7 cellular contexts compared by ENCODE assay signal in the genomic region with DNA sequence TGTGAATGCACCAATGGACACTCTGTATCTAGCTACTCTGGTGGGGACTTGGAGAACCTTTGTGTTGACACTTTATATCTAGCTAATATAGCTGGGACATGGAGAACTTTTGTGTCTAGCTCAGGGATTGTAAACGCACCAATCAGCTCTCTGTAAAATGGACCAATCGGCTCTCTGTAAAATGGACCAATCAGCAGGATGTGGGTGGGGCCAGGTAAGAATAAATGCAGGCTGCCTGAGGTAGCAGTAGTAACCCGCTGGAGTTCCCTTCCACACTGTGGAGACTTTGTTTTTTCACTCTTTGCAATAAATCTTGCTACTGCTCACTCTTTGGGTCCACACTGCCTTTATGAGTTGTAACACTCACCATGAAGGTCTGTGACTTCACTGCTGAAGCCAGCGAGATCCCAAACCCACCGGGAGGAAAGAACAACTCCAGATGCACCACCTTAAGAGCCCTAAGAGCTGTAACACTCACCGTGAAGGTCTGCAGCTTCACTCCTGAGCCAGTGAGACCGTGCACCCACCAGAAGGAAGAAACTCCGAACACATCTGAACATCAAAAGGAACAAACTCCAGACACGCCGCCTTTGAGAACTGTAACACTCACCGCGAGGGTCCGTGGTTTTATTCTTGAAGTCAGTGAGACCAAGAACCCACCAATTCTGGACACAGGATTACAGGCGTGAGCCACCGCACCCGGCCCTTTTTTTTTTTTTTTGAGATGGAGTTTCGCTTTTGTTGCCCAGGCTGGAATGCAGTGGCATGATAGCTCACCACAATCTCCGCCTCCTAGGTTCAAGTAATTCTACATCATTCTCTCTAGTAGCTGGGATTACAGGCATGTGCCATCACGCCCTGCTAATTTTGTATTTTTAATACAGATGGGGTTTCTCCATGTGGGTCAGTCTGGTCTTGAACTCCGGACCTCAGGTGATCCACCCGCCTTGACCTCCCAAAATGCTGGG. TPM values are rescaled to one million over a fixed set of nuclear protein-coding genes. Genes with fewer than 3 reads are reported as not detected.
A peak's percentile ranks its signal among the peaks of the same experiment; 100 is the strongest.
DNase-seq lines count a peak whose midpoint lies in the region; ATAC-seq, FAIRE-seq and TF ChIP-seq lines count a peak whose summit lies in the region.
"Not testable (repeated sequence)": the region's sequence is repeated elsewhere in the genome, so short reads cannot be mapped to it uniquely, and the experiment has no call there.

No MANE protein-coding gene starts in this region.

- BruUV-seq in PC-9 (replicated peaks; lab: Mats Ljungman, UMichigan) = TSS peak; percentile 4
- BruUV-seq in HepG2 (replicated peaks; lab: Mats Ljungman, UMichigan) = not testable (repeated sequence)

- ATAC-seq in WTC11, HepG2: not testable (repeated sequence)

- peak; percentile 49 for DNase-seq in HT1080 (ENCODE audit: low read depth)
- DNase-seq in PC-9; WTC11 (ENCODE audit: low spot score); HepG2 (ENCODE audit: low spot score); osteocyte (ENCODE audit: extremely low spot score, unreplicated experiment): not testable (repeated sequence)
- peak; percentile 18 for DNase-seq in activated naive CD4-positive, alpha-beta T cell treated with Interleukin-2 at 50 U/mL for 16 hours
- peak; percentile 73 for DNase-seq in bronchial epithelial cell (ENCODE audit: low read depth)

- TF ChIP-seq RAD21 in HepG2 (CRISPR knock-in tag; IDR thresholded peaks at IDR 0.05) = not testable (repeated sequence)

- H3K4me1 Mint-ChIP-seq in WTC11 = peaks cover 31% of the 10 kb centered on the region
- H3K4me1 Mint-ChIP-seq in osteocyte (ENCODE audit: unreplicated experiment) = peaks cover 61% of the 10 kb centered on the region

- not testable (repeated sequence) for H3K9ac ChIP-seq in HepG2 (ENCODE audit: insufficient read depth, low read depth, low read length)

- POLR2A ChIA-PET in PC-9 (lab: Charles Lee; ENCODE audit: unreplicated experiment) (interaction anchor here (0.6 kb wide), 1 partner anchor 23 kb away, joined by 3 read pairs; a partner anchor contains a TSS), WTC11 (lab: Charles Lee) (interaction anchor here (0.6 kb wide), 2 partner anchors 13 to 324 kb away, joined by 4 to 5 read pairs; no protein-coding TSS in a partner anchor), HepG2 (lab: Yijun Ruan, JAX) (interaction anchor here (3.1 to 5.6 kb wide), 3 partner anchors 8 to 21 kb away, joined by 22 to 100 read pairs (median 84); a partner anchor contains a TSS)

- in situ Hi-C loops in HepG2 (cut with HindIII; ENCODE audit: extremely low pct_ligation_motif_present, low pct_unique_long_range_greater_than_20kb) = not testable (repeated sequence)

- peaks cover 39% of the 10 kb centered on the region for H3F3A ChIP-seq in PC-9 (ENCODE audit: insufficient read depth, low read depth)

- not testable (repeated sequence) for TF ChIP-seq POLR2A in HepG2 (IDR thresholded peaks at IDR 0.05; ENCODE audit: insufficient read depth in 1 of 2, low read depth in 2 of 2, low read length in 2 of 2)

- not testable (repeated sequence) for H3K9me3 ChIP-seq in PC-9 (ENCODE audit: insufficient read depth, low read depth); HepG2 (ENCODE audit: low read length)

- H3K4me3 Mint-ChIP-seq in WTC11; osteocyte (ENCODE audit: unreplicated experiment): not testable (repeated sequence)

- H3K4me1 ChIP-seq in PC-9 (replicated peaks; ENCODE audit: insufficient read depth) (peaks cover 33% of the 10 kb centered on the region), HepG2 (ENCODE audit: insufficient read depth, low read length) (peaks cover 75% of the 10 kb centered on the region)

- CTCF ChIA-PET in PC-9 (lab: Charles Lee) (interaction anchor here (0.6 to 1.1 kb wide), 3 partner anchors 10 to 305 kb away, joined by 3 read pairs; no protein-coding TSS in a partner anchor), WTC11 (lab: Charles Lee) (interaction anchor here (0.6 to 1.6 kb wide), 4 partner anchors 34 to 108 kb away, joined by 3 read pairs; no protein-coding TSS in a partner anchor)
- CTCF ChIA-PET in HepG2 (lab: Yijun Ruan, JAX; ENCODE audit: low intra/inter-chr PET ratio, low total read pairs) = not testable (repeated sequence)

- not testable (repeated sequence) for H3K27me3 ChIP-seq in PC-9 (ENCODE audit: insufficient read depth, low read depth); bronchial epithelial cell (ENCODE audit: control insufficient read depth, insufficient read depth, low read length); HepG2 (ENCODE audit: control insufficient read depth in 1 of 2, insufficient read depth in 2 of 2, low read length in 2 of 2)

- H3K4me2 ChIP-seq in PC-9; HepG2 (ENCODE audit: low read depth, low read length): not testable (repeated sequence)

- not testable (repeated sequence) for TF ChIP-seq EP300 in HepG2 (IDR thresholded peaks at IDR 0.05; ENCODE audit: low read depth in 2 of 2, low read length in 2 of 2); HepG2 (CRISPR knock-in tag; IDR thresholded peaks at IDR 0.05; ENCODE audit: borderline replicate concordance)

- not testable (repeated sequence) for H3K27ac ChIP-seq in PC-9; HepG2 (ENCODE audit: extremely low read length, insufficient read depth, low read length)

- not testable (repeated sequence) for H3K9me2 ChIP-seq in PC-9 (ENCODE audit: insufficient read depth)

- not testable (repeated sequence) for H3K79me2 ChIP-seq in PC-9 (ENCODE audit: low read depth); HepG2 (ENCODE audit: insufficient read depth, low read length)

- not testable (repeated sequence) for H3K27me3 Mint-ChIP-seq in WTC11 (ENCODE audit: low read depth); osteocyte (ENCODE audit: unreplicated experiment)

- H3K9me3 Mint-ChIP-seq in WTC11; osteocyte (ENCODE audit: unreplicated experiment): not testable (repeated sequence)

- not testable (repeated sequence) for H3K36me3 ChIP-seq in PC-9 (ENCODE audit: low read depth); bronchial epithelial cell (ENCODE audit: control insufficient read depth, insufficient read depth, low read length); HepG2 (replicated peaks in 1 of 2; ENCODE audit: control insufficient read depth in 1 of 2, insufficient read depth in 2 of 2, low read length in 2 of 2)

- intact Hi-C loops in PC-9 (cut with micrococcal nuclease; ENCODE audit: unreplicated experiment); HepG2 (cut with micrococcal nuclease; ENCODE audit: unreplicated experiment): not testable (repeated sequence)

- H3K4me3 ChIP-seq in PC-9; HepG2 (replicated peaks in 1 of 3; ENCODE audit: insufficient read depth in 1 of 3, low read depth in 2 of 3, low read length in 3 of 3): not testable (repeated sequence)
- peak overlapping the region; percentile 24 for H3K4me3 ChIP-seq in bronchial epithelial cell (ENCODE audit: low read depth, low read length)

- not testable (repeated sequence) for H3K27ac Mint-ChIP-seq in WTC11
- H3K27ac Mint-ChIP-seq in osteocyte (ENCODE audit: unreplicated experiment) = peak overlapping the region; percentile 62

- not testable (repeated sequence) for FAIRE-seq in bronchial epithelial cell (lab: Jason Lieb, UNC); HepG2 (lab: Jason Lieb, UNC)

- not testable (repeated sequence) for H2AFZ ChIP-seq in PC-9; HepG2 (ENCODE audit: low read length)

- 91% methylated on average over 19 of the region's 21 CpGs for WGBS in HepG2 (ENCODE audit: low lambda C conversion rate)

- H4K20me1 ChIP-seq in PC-9 (ENCODE audit: insufficient read depth); HepG2 (ENCODE audit: insufficient read depth, low read length): not testable (repeated sequence)

- TF ChIP-seq CTCF in PC-9 (conservative IDR thresholded peaks at IDR 0.05); WTC11 (IDR thresholded peaks at IDR 0.05); bronchial epithelial cell (IDR thresholded peaks at IDR 0.05; ENCODE audit: insufficient read depth, low read length, severe bottlenecking); HepG2 (CRISPR knock-in tag; IDR thresholded peaks at IDR 0.05); osteocyte (IDR thresholded peaks at IDR 0.05): not testable (repeated sequence)

- H3K36me3 Mint-ChIP-seq in WTC11; osteocyte (ENCODE audit: unreplicated experiment): not testable (repeated sequence)

RNA-seq across cellular contexts. Expression of a gene that starts 22.9 kb away (rescaled TPM):
- 108 and 122 TPM in 2 replicates for total RNA-seq in HT1080 (2014; rRNA removed; shearing (Covaris generic))
- polyA plus RNA-seq in HT1080 (2015; cell fraction: cytosol; rRNA removed) = 303 and 386 TPM in 2 replicates
- polyA plus RNA-seq in HT1080 (2015; cell fraction: nucleus; rRNA removed) = 218 and 228 TPM in 2 replicates
- total RNA-seq in PC-9 (2021) (94.6 and 123 TPM in 2 replicates), WTC11 (2021) (248 to 262 TPM (median 260 TPM) in 3 replicates), bronchial epithelial cell (120 and 141 TPM in 2 replicates), HepG2 (2016; rRNA removed; fragmentation: Illumina TruSeq; extraction: Trizol) (77.4 and 120 TPM in 2 replicates), osteocyte (369 and 370 TPM in 2 replicates)
- total RNA-seq in HepG2 (2016; cell fraction: cytosol; rRNA removed; fragmentation: Illumina TruSeq; extraction: Trizol; ENCODE audit: low read depth) = 5.2 and 5.7 TPM in 2 replicates
- 79.6 and 107 TPM in 2 replicates for total RNA-seq in HepG2 (2016; cell fraction: insoluble cytoplasmic fraction; rRNA removed; fragmentation: Illumina TruSeq; extraction: Trizol)
- 27.3 and 32.5 TPM in 2 replicates for total RNA-seq in HepG2 (2016; cell fraction: membrane; rRNA removed; fragmentation: Illumina TruSeq; extraction: Trizol)
- total RNA-seq in HepG2 (2016; cell fraction: nucleus; rRNA removed; fragmentation: Illumina TruSeq; extraction: Trizol) = 53.7 and 61.5 TPM in 2 replicates
- 19.9 and 23.3 TPM in 2 replicates for polyA plus RNA-seq in HepG2 (2011; rRNA removed)
- polyA plus RNA-seq in HepG2 (2011; cell fraction: cytosol; rRNA removed) = 15.6 and 24.0 TPM in 2 replicates
- 8.0 and 12.1 TPM in 2 replicates for polyA plus RNA-seq in HepG2 (2011; cell fraction: nucleus; rRNA removed)
- 51.1 and 58.9 TPM in 2 replicates for polyA plus RNA-seq in HepG2 (2012)
- polyA plus RNA-seq in HepG2 (2016; cell fraction: cytosol; fragmentation: Illumina TruSeq; extraction: Trizol; ENCODE audit: low read depth) = 5.0 and 5.8 TPM in 2 replicates
- 122 and 132 TPM in 2 replicates for polyA plus RNA-seq in HepG2 (2016; cell fraction: insoluble cytoplasmic fraction; fragmentation: Illumina TruSeq; extraction: Trizol; ENCODE audit: low read depth)
- 19.2 and 20.4 TPM in 2 replicates for polyA plus RNA-seq in HepG2 (2016; cell fraction: membrane; fragmentation: Illumina TruSeq; extraction: Trizol; ENCODE audit: low read depth)
- 62.7 and 67.7 TPM in 2 replicates for polyA plus RNA-seq in HepG2 (2016; cell fraction: nucleus; fragmentation: Illumina TruSeq; extraction: Trizol; ENCODE audit: insufficient read depth, low read depth)
- 11.1 and 23.5 TPM in 2 replicates for polyA minus RNA-seq in HepG2 (2011; rRNA and poly(A)+ RNA removed; ENCODE audit: low replicate concordance)
- 41.9 and 45.3 TPM in 2 replicates for polyA minus RNA-seq in HepG2 (2011; cell fraction: cytosol; rRNA and poly(A)+ RNA removed)
- 31.5 and 33.2 TPM in 2 replicates for polyA minus RNA-seq in HepG2 (2011; cell fraction: nucleus; rRNA and poly(A)+ RNA removed)
